Comparison of ENCODE assay signal across 1 cellular context in the genomic region with DNA sequence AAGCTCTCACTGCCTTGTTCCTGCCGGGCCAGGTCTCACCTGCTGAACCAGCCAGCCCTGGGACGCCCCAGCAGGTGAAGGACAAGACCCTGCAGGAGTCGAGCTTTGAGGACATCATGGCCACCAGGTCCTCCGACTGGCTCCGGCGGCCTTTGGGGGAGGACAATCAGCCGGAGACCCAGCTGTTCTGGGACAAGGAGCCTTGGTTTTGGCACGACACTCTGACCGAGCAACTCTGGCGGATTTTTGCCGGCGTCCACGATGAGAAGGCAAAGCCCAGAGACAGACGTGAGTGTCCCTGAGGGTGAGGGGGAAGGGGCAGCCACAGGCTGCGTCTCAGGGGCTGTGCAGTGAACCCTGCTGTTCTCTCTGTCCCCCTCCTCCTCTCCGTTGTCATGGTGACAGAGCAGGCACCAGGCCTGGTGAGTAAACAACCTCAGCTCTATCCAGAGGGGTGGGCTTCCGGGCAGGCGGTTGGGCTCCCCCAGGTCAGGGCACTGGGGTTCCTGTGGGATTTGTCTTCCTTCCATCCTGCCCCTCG.
TF ChIP-seq lines count a peak whose summit lies in the region.

No MANE protein-coding gene starts in this region.

TF ChIP-seq in SK-N-SH, 30 proteins besides CTCF, POLR2A, EP300 and RAD21 (continued from another document):
- TF ChIP-seq, protein P1, sequence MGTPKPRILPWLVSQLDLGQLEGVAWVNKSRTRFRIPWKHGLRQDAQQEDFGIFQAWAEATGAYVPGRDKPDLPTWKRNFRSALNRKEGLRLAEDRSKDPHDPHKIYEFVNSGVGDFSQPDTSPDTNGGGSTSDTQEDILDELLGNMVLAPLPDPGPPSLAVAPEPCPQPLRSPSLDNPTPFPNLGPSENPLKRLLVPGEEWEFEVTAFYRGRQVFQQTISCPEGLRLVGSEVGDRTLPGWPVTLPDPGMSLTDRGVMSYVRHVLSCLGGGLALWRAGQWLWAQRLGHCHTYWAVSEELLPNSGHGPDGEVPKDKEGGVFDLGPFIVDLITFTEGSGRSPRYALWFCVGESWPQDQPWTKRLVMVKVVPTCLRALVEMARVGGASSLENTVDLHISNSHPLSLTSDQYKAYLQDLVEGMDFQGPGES (IDR thresholded peaks at IDR 0.05; ENCODE audit: low read depth, low read length) = no peak
